In genomic region chr16:12320298-12320706, GRCh38 we compare ENCODE assay signal across 12 cellular contexts.
DNase-seq lines count a peak whose midpoint lies in the region; ATAC-seq and TF ChIP-seq lines count a peak whose summit lies in the region.
"Had no signal": no experiment of that assay in that cellular context is flagged by ENCODE, and none has a peak within 500 bp of the region (broad histone marks: within the 10 kb centered on the region; RNA-seq: fewer than 3 reads in every experiment).

No MANE protein-coding gene starts in this region.

- H3K9me3 Mint-ChIP-seq in activated CD4-positive, alpha-beta T cell treated with anti-CD3 and anti-CD28 coated beads, Interleukin-2, amount 10 ng/mL, durations not matched to agents 24 days and 14 days, result peaks cover 12% of the 10 kb centered on the region
- H3K9me3 Mint-ChIP-seq: mesothelial cell of epicardium had no signal

- no peaks in the 10 kb centered on the region for H3K9me3 ChIP-seq in cardiac muscle cell (ENCODE audit: low read depth)
- H3K9me3 ChIP-seq in right cardiac atrium (ENCODE audit: control insufficient read depth, low read length), result no peaks in the 10 kb centered on the region
- H3K9me3 ChIP-seq: ascending aorta had no signal

- peaks cover 3% of the 10 kb centered on the region for H3K4me1 Mint-ChIP-seq in activated CD4-positive, alpha-beta T cell treated with anti-CD3 and anti-CD28 coated beads, Interleukin-2, amount 10 ng/mL, durations not matched to agents 24 days and 14 days

- H3K4me3 ChIP-seq in cardiac muscle cell (no peak overlapping the region), right cardiac atrium (ENCODE audit: low read length) (no peak overlapping the region)
- H3K4me3 ChIP-seq: ascending aorta had no signal

- H3K36me3 ChIP-seq in cardiac muscle cell, result no peaks in the 10 kb centered on the region
- H3K36me3 ChIP-seq: ascending aorta had no signal

- no peak overlapping the region for H3K27ac Mint-ChIP-seq in activated CD4-positive, alpha-beta T cell treated with anti-CD3 and anti-CD28 coated beads, Interleukin-2, amount 10 ng/mL, durations not matched to agents 24 days and 14 days
- H3K27ac Mint-ChIP-seq: mesothelial cell of epicardium had no signal

- H3K4me3 Mint-ChIP-seq in activated CD4-positive, alpha-beta T cell treated with anti-CD3 and anti-CD28 coated beads, Interleukin-2, amount 10 ng/mL, durations not matched to agents 24 days and 14 days, result no peak overlapping the region
- H3K4me3 Mint-ChIP-seq: CD8-positive, alpha-beta memory T cell; mesothelial cell of epicardium had no signal

- no peak for ATAC-seq in right cardiac atrium

- peak overlapping the region; percentile 38 for H3K27ac ChIP-seq in cardiac muscle cell
- H3K27ac ChIP-seq in right cardiac atrium (ENCODE audit: low read length), result no peak overlapping the region
- H3K27ac ChIP-seq: ascending aorta had no signal

- H3K27me3 Mint-ChIP-seq in activated CD4-positive, alpha-beta T cell treated with anti-CD3 and anti-CD28 coated beads, Interleukin-2, amount 10 ng/mL, durations not matched to agents 24 days and 14 days, result no peaks in the 10 kb centered on the region
- H3K27me3 Mint-ChIP-seq: CD8-positive, alpha-beta memory T cell had no signal

- intact Hi-C loops in right cardiac atrium (cut with DNase I), result loop anchor here in 1 of 4 donors (10.0 kb wide), 1 partner anchor 226 kb away; no protein-coding TSS in a partner anchor
- intact Hi-C loops in activated CD4-positive, alpha-beta T cell treated with anti-CD3 and anti-CD28 coated beads, Interleukin-2, amount 10 ng/mL, durations not matched to agents 24 days and 14 days (cut with micrococcal nuclease), result no loop called here

- H3K27me3 ChIP-seq in cardiac muscle cell, result no peaks in the 10 kb centered on the region
- H3K27me3 ChIP-seq in right cardiac atrium (ENCODE audit: control insufficient read depth, insufficient read depth), result no peaks in the 10 kb centered on the region
- H3K27me3 ChIP-seq: ascending aorta had no signal

- TF ChIP-seq CTCF in cardiac muscle cell (IDR thresholded peaks at IDR 0.05; ENCODE audit: low read depth, low read length), result no peak

- H3K36me3 Mint-ChIP-seq in activated CD4-positive, alpha-beta T cell treated with anti-CD3 and anti-CD28 coated beads, Interleukin-2, amount 10 ng/mL, durations not matched to agents 24 days and 14 days (ENCODE audit: low read depth), result no peaks in the 10 kb centered on the region
- H3K36me3 Mint-ChIP-seq: mesothelial cell of epicardium had no signal

- whole genome bisulfite sequencing in right cardiac atrium, result 61% methylated on average over 6 of the region's 6 CpGs

- H3K4me1 ChIP-seq in cardiac muscle cell (ENCODE audit: low read depth) (peaks cover 27% of the 10 kb centered on the region), right cardiac atrium (ENCODE audit: control insufficient read depth, insufficient read depth, low read length) (peaks cover 2% of the 10 kb centered on the region)
- H3K4me1 ChIP-seq: ascending aorta had no signal

- no peak for DNase-seq in cardiac muscle cell (ENCODE audit: low read depth in 1 of 2, low spot score in 1 of 2)
- no peak for DNase-seq in right cardiac atrium
- DNase-seq in NCI-H146 treated with DMSO at 0.1 percent for 48 hours (lab: John Stamatoyannopoulos, UW; ENCODE audit: unreplicated experiment), result peak; percentile 70
- DNase-seq in fibroblast of peridontal ligament (ENCODE audit: extremely low read depth), result peak; percentile 46
- DNase-seq in smooth muscle cell of the brain vasculature (ENCODE audit: low read depth, low spot score), result peak; percentile 28
- DNase-seq in activated CD4-positive, alpha-beta T cell treated with anti-CD3 and anti-CD28 coated beads for 1 hour, result no peak
- no peak for DNase-seq in effector CD4-positive, alpha-beta T cell
- DNase-seq in activated CD4-positive, alpha-beta T cell treated with anti-CD3 and anti-CD28 coated beads, Interleukin-2, amount 10 ng/mL, durations not matched to agents 24 days and 14 days, result no peak
- DNase-seq: CD8-positive, alpha-beta memory T cell; GOT3 had no signal

Comparison
In these comparisons a context has a peak if more than half of its experiments do, and no peak if none do; other contexts are left out.
1. DNase-seq: peak in NCI-H146 treated with DMSO at 0.1 percent for 48 hours (single experiment), fibroblast of peridontal ligament (single experiment) and smooth muscle cell of the brain vasculature (single experiment); none in cardiac muscle cell (0 of 2), right cardiac atrium (0 of 3), activated CD4-positive, alpha-beta T cell treated with anti-CD3 and anti-CD28 coated beads for 1 hour (single experiment), effector CD4-positive, alpha-beta T cell (single experiment) and activated CD4-positive, alpha-beta T cell treated with anti-CD3 and anti-CD28 coated beads, Interleukin-2, amount 10 ng/mL, durations not matched to agents 24 days and 14 days (single experiment).